In the genomic region with DNA sequence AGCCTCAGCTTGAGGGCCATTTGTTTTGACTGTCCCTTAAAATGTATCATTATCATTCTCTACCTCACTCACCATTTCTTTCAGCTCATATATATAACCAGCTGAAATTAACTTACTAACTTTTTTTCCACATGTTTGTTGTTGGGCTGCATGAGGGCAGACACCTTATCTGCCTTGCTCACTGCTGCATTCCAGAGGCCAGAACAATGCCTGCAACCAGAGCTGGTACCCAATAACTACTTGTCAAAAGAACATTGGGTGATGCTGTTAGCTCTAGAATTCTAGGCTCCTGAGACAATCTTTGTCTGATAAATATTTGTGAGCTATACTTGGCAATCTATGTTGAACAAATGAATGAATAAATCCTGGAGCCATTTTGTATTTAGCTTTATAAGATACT, we compare ENCODE assay signal across 29 cellular contexts.
DNase-seq lines count a peak whose midpoint lies in the region; ATAC-seq and TF ChIP-seq lines count a peak whose summit lies in the region.
"Had no signal": no experiment of that assay in that cellular context is flagged by ENCODE, and none has a peak within 500 bp of the region (broad histone marks: within the 10 kb centered on the region; RNA-seq: fewer than 3 reads in every experiment).

No MANE protein-coding gene starts in this region.

- no peaks in the 10 kb centered on the region for H3K27me3 Mint-ChIP-seq in neural progenitor cell (ENCODE audit: insufficient read depth, low read depth)
- H3K27me3 Mint-ChIP-seq: memory B cell had no signal

- H3K27me3 ChIP-seq in cardiac muscle cell (no peaks in the 10 kb centered on the region), right atrium auricular region (no peaks in the 10 kb centered on the region), PC-3 (ENCODE audit: low read length) (peaks cover 50% of the 10 kb centered on the region), neural progenitor cell (no peaks in the 10 kb centered on the region), dorsolateral prefrontal cortex (no peaks in the 10 kb centered on the region)
- H3K27me3 ChIP-seq: ascending aorta, gastrocnemius medialis, spleen, stomach, tibial artery had no signal

- H2AFZ ChIP-seq in PC-3 (ENCODE audit: low read length) = no peak overlapping the region
- H2AFZ ChIP-seq in neural progenitor cell (replicated peaks) = no peak overlapping the region

- H3K4me1 ChIP-seq in cardiac muscle cell (ENCODE audit: low read depth) = no peaks in the 10 kb centered on the region
- H3K4me1 ChIP-seq in right atrium auricular region = peaks cover 0 to 8% of the 10 kb centered on the region in 2 donors
- H3K4me1 ChIP-seq in PC-3 (ENCODE audit: insufficient read depth, low read length) = no peaks in the 10 kb centered on the region
- peaks cover 11% of the 10 kb centered on the region for H3K4me1 ChIP-seq in neural progenitor cell
- H3K4me1 ChIP-seq: ascending aorta, esophagus squamous epithelium, gastrocnemius medialis, spleen, stomach, tibial artery had no signal

- H3K9me3 ChIP-seq in cardiac muscle cell (ENCODE audit: low read depth) (no peaks in the 10 kb centered on the region), right atrium auricular region (no peaks in the 10 kb centered on the region), PC-3 (ENCODE audit: low read length) (no peaks in the 10 kb centered on the region), neural progenitor cell (ENCODE audit: low read depth) (no peaks in the 10 kb centered on the region)
- H3K9me3 ChIP-seq: ascending aorta, esophagus squamous epithelium, spleen, stomach, tibial artery had no signal

- DNase-seq in cardiac muscle cell (ENCODE audit: low read depth in 1 of 2, low spot score in 1 of 2) (peak in 1 of 2 donors; percentile 2), right atrium auricular region (ENCODE audit: low spot score) (no peak), PC-3 (peak; percentile 24), epithelial cell of esophagus (ENCODE audit: low read depth) (peak; percentile 4), neural progenitor cell (ENCODE audit: low spot score) (peak; percentile 26), dorsolateral prefrontal cortex (no peak), GM20000 (ENCODE audit: low spot score) (no peak)
- DNase-seq: activated CD4-positive, alpha-beta T cell treated with anti-CD3 and anti-CD28 coated beads, Interleukin-2, amount 50 U/mL, for 4 hours; activated T-cell treated with anti-CD3 and anti-CD28 coated beads, Interleukin-2, amount 50 U/mL, for 72 hours; central memory CD4-positive, alpha-beta T cell; DMS79 treated with DMSO at 0.1 percent for 48 hours; esophagus squamous epithelium; gastrocnemius medialis; GF-D8; KBM-7; left cardiac atrium; NCI-H1436; NCI-H774; right cardiac atrium; spleen; stimulated activated CD4-positive, alpha-beta T cell treated with anti-CD3 and anti-CD28 coated beads, Interleukin-2, amount 100 ng/mL, for 24 hours; stimulated activated CD8-positive, alpha-beta memory T cell treated with anti-CD3 and anti-CD28 coated beads, Interleukin-4, amount 100 ng/mL, for 48 hours; stomach; tibial artery had no signal

- no peak overlapping the region for H3K27ac ChIP-seq in cardiac muscle cell
- peak overlapping the region in 1 of 2 donors; percentile 48 for H3K27ac ChIP-seq in right atrium auricular region
- no peak overlapping the region for H3K27ac ChIP-seq in PC-3 (ENCODE audit: low read length)
- no peak overlapping the region for H3K27ac ChIP-seq in neural progenitor cell
- no peak overlapping the region for H3K27ac ChIP-seq in dorsolateral prefrontal cortex
- H3K27ac ChIP-seq: ascending aorta, esophagus squamous epithelium, gastrocnemius medialis, SK-N-MC, spleen, stomach, tibial artery had no signal

- no peak overlapping the region for H3K4me3 Mint-ChIP-seq in neural progenitor cell
- H3K4me3 Mint-ChIP-seq: activated T-cell treated with anti-CD3 and anti-CD28 coated beads, Interleukin-2, amount 50 U/mL, for 72 hours; memory B cell; T-helper 1 cell treated with Interleukin-12 subunit alpha and Interleukin-12 subunit beta and Interleukin-4 antibody, amounts not matched to agents 30 μg/mL and 1 μg/mL, for 36 hours had no signal

- intact Hi-C loops in PC-3 (cut with micrococcal nuclease) = no loop called here
- intact Hi-C loops in dorsolateral prefrontal cortex (cut with DNase I) = no loop called here

- TF ChIP-seq CTCF in cardiac muscle cell (IDR thresholded peaks at IDR 0.05; ENCODE audit: low read depth, low read length) (peak; percentile 3), right atrium auricular region (IDR thresholded peaks at IDR 0.05) (peak in 1 of 2 donors; percentile 30), PC-3 (conservative IDR thresholded peaks at IDR 0.05; ENCODE audit: low read depth, low read length) (peak; percentile 49), epithelial cell of esophagus (IDR thresholded peaks at IDR 0.05; ENCODE audit: insufficient read depth, low read depth, low read length, missing control alignments) (peak; percentile 27), neural progenitor cell (IDR thresholded peaks at IDR 0.05) (peak; percentile 19), dorsolateral prefrontal cortex (IDR thresholded peaks at IDR 0.05 in 54 of 56, conservative IDR thresholded peaks at IDR 0.05 in 2 of 56; ENCODE audit: low read depth in 1 of 56, partially characterized antibody in 56 of 56) (no peak), GM20000 (IDR thresholded peaks at IDR 0.05; ENCODE audit: extremely low read depth, missing control alignments) (no peak)

- H3K9me2 ChIP-seq in PC-3 (replicated peaks; ENCODE audit: low read length) = no peaks in the 10 kb centered on the region

- no peak overlapping the region for H3K4me3 ChIP-seq in cardiac muscle cell
- no peak overlapping the region for H3K4me3 ChIP-seq in right atrium auricular region
- H3K4me3 ChIP-seq in PC-3 (ENCODE audit: low read length) = no peak overlapping the region
- H3K4me3 ChIP-seq in epithelial cell of esophagus (ENCODE audit: low read length) = no peak overlapping the region
- H3K4me3 ChIP-seq in neural progenitor cell = no peak overlapping the region
- H3K4me3 ChIP-seq in dorsolateral prefrontal cortex = no peak overlapping the region
- H3K4me3 ChIP-seq: ascending aorta, esophagus squamous epithelium, gastrocnemius medialis, SK-N-MC, spleen, stomach, tibial artery had no signal

- H3K4me1 Mint-ChIP-seq in neural progenitor cell = peaks cover 13% of the 10 kb centered on the region
- H3K4me1 Mint-ChIP-seq: memory B cell had no signal

- H3K36me3 ChIP-seq in cardiac muscle cell (no peaks in the 10 kb centered on the region), right atrium auricular region (no peaks in the 10 kb centered on the region), PC-3 (ENCODE audit: low read depth, low read length) (no peaks in the 10 kb centered on the region), neural progenitor cell (no peaks in the 10 kb centered on the region)
- H3K36me3 ChIP-seq: ascending aorta, esophagus squamous epithelium, gastrocnemius medialis, spleen, stomach, tibial artery had no signal

- H3K79me2 ChIP-seq in PC-3 (ENCODE audit: low read length) = no peaks in the 10 kb centered on the region
- H3K79me2 ChIP-seq in neural progenitor cell (ENCODE audit: low read depth) = no peaks in the 10 kb centered on the region

- BruUV-seq in PC-3 (replicated peaks; lab: Mats Ljungman, UMichigan) = no TSS peak

- H4K20me1 ChIP-seq in PC-3 (ENCODE audit: low read length) = no peaks in the 10 kb centered on the region
- H4K20me1 ChIP-seq in neural progenitor cell (ENCODE audit: low read depth) = no peaks in the 10 kb centered on the region

- CTCF ChIA-PET in PC-3 (lab: Charles Lee) = interaction anchor here (1.0 kb wide), 1 partner anchor 145 kb away, joined by 3 read pairs; no protein-coding TSS in a partner anchor

- H3K9me3 Mint-ChIP-seq in neural progenitor cell = no peaks in the 10 kb centered on the region
- H3K9me3 Mint-ChIP-seq: activated T-cell treated with anti-CD3 and anti-CD28 coated beads, Interleukin-2, amount 50 U/mL, for 72 hours; T-helper 1 cell treated with Interleukin-12 subunit alpha and Interleukin-12 subunit beta and Interleukin-4 antibody, amounts not matched to agents 30 μg/mL and 1 μg/mL, for 36 hours had no signal

- H3F3A ChIP-seq in PC-3 (ENCODE audit: low read length, unreplicated experiment) (no peaks in the 10 kb centered on the region), neural progenitor cell (ENCODE audit: low read depth) (peaks cover 9% of the 10 kb centered on the region)

- H3K9ac ChIP-seq in PC-3 (ENCODE audit: low read length) (no peak overlapping the region), neural progenitor cell (no peak overlapping the region)

- H3K4me2 ChIP-seq in PC-3 (ENCODE audit: low read length) (no peak overlapping the region), neural progenitor cell (no peak overlapping the region)

- ATAC-seq in PC-3 (peak; percentile 59; the same call in 1 of the 2 replicates), HG02973 (IDR thresholded peaks at IDR 0.05; ENCODE audit: unreplicated experiment) (no peak)
- ATAC-seq: activated T-cell treated with anti-CD3 and anti-CD28 coated beads, Interleukin-2, amount 50 U/mL, for 72 hours; gastrocnemius medialis; right cardiac atrium had no signal

- no peaks in the 10 kb centered on the region for H3K36me3 Mint-ChIP-seq in neural progenitor cell
- H3K36me3 Mint-ChIP-seq: memory B cell had no signal

- POLR2A ChIA-PET in PC-3 (lab: Charles Lee; ENCODE audit: unreplicated experiment) = no interaction called here

- no peak overlapping the region for H3K27ac Mint-ChIP-seq in neural progenitor cell
- H3K27ac Mint-ChIP-seq: activated T-cell treated with anti-CD3 and anti-CD28 coated beads, Interleukin-2, amount 50 U/mL, for 72 hours; memory B cell; T-helper 1 cell treated with Interleukin-12 subunit alpha and Interleukin-12 subunit beta and Interleukin-4 antibody, amounts not matched to agents 30 μg/mL and 1 μg/mL, for 36 hours had no signal

Comparison
In these comparisons a context has a peak if more than half of its experiments do, and no peak if none do; other contexts are left out.
1. DNase-seq: peak in PC-3 (single experiment), epithelial cell of esophagus (single experiment) and neural progenitor cell (single experiment); none in right atrium auricular region (single experiment), dorsolateral prefrontal cortex (0 of 10) and GM20000 (single experiment).
2. CTCF ChIP-seq: peak in cardiac muscle cell (single experiment), PC-3 (single experiment), epithelial cell of esophagus (single experiment) and neural progenitor cell (single experiment); none in dorsolateral prefrontal cortex (0 of 56) and GM20000 (single experiment).